8 cellular contexts compared by ENCODE assay signal in genomic region chr19:41746593-41747227, GRCh38. TPM values are rescaled to one million over a fixed set of nuclear protein-coding genes. Genes with fewer than 3 reads are reported as not detected.
A peak's percentile ranks its signal among the peaks of the same experiment; 100 is the strongest.
DNase-seq lines count a peak whose midpoint lies in the region; FAIRE-seq and TF ChIP-seq lines count a peak whose summit lies in the region.

No MANE protein-coding gene starts in this region.

- POLR2A ChIA-PET in A673 (lab: Charles Lee; ENCODE audit: low non-redundant PET): no interaction called here

- peak; percentile 94 for DNase-seq in A673 (ENCODE audit: low spot score)
- peak; percentile 35 for DNase-seq in GM12891 (ENCODE audit: insufficient read length, low spot score)
- DNase-seq in NCI-H2196 treated with DMSO at 0.1 percent for 48 hours (lab: John Stamatoyannopoulos, UW; ENCODE audit: unreplicated experiment): peak; percentile 62
- peak; percentile 38 for DNase-seq in activated CD4-positive, CD25-positive, alpha-beta regulatory T cell treated with anti-CD3 and anti-CD28 coated beads, Interleukin-2, amount 50 U/mL, for 72 hours
- DNase-seq in dermis blood vessel endothelial cell: peak; percentile 66
- peak; percentile 37 for DNase-seq in myocyte (ENCODE audit: low read depth)
- DNase-seq in urothelium cell line (ENCODE audit: low spot score): peak; percentile 65
- no peak for DNase-seq in GM19240 (ENCODE audit: insufficient read length, low spot score)

- BruUV-seq in A673 (replicated peaks; lab: Mats Ljungman, UMichigan): no TSS peak

- no peaks in the 10 kb centered on the region for H3K27me3 ChIP-seq in A673 (replicated peaks; ENCODE audit: insufficient read depth, low read depth, low read length, poor library complexity)

- no peak for TF ChIP-seq POLR2A in GM12891 (IDR thresholded peaks at IDR 0.05; ENCODE audit: low read depth, low read length)

- peak overlapping the region; percentile 96 for H3K27ac ChIP-seq in A673 (ENCODE audit: low read depth, low read length, poor library complexity, severe bottlenecking)

- no peaks in the 10 kb centered on the region for H3K36me3 ChIP-seq in A673 (ENCODE audit: insufficient read depth, low read length, poor library complexity, severe bottlenecking)

- FAIRE-seq in GM12891 (lab: Jason Lieb, UNC): peak; percentile 89
- peak; percentile 77 for FAIRE-seq in urothelium cell line (lab: Jason Lieb, UNC)

- CTCF ChIA-PET in A673 (lab: Charles Lee): interaction anchor here (1.0 to 3.5 kb wide), 6 partner anchors 19 to 176 kb away, joined by 3 to 21 read pairs (median 6); no protein-coding TSS in a partner anchor

- no peak overlapping the region for H3K4me3 ChIP-seq in A673 (ENCODE audit: low read depth, low read length, poor library complexity, severe bottlenecking)

- peak; percentile 87 for TF ChIP-seq CTCF in A673 (conservative IDR thresholded peaks at IDR 0.05; ENCODE audit: low read depth, low read length)

- no peaks in the 10 kb centered on the region for H3K9me3 ChIP-seq in A673 (ENCODE audit: low read depth, low read length, poor library complexity, severe bottlenecking)

- intact Hi-C loops in A673 (cut with micrococcal nuclease; ENCODE audit: unreplicated experiment): loop anchor here (1.0 to 10.0 kb wide), 6 partner anchors 39 to 1604 kb away; partner anchors contain the start of genes BCKDHA and EXOSC5

- peaks cover 62% of the 10 kb centered on the region for H3K4me1 ChIP-seq in A673 (ENCODE audit: insufficient read depth, low read length, poor library complexity, severe bottlenecking)

TF ChIP-seq in GM12891, 5 proteins besides CTCF, POLR2A, EP300 and RAD21:
- TF ChIP-seq TAF1 (IDR thresholded peaks at IDR 0.05; ENCODE audit: low read depth, low read length): no peak
- no peak for TF ChIP-seq POU2F2 (IDR thresholded peaks at IDR 0.05; ENCODE audit: low read depth, low read length)
- TF ChIP-seq POLR2AphosphoS5 (IDR thresholded peaks at IDR 0.05; ENCODE audit: low read depth, low read length): no peak
- no peak for TF ChIP-seq PAX5 (IDR thresholded peaks at IDR 0.05; ENCODE audit: insufficient read depth, low read length, severe bottlenecking)
- TF ChIP-seq SPI1 (IDR thresholded peaks at IDR 0.05; ENCODE audit: low read depth, low read length): no peak

RNA-seq across cellular contexts. Expression of gene CEACAM6, which starts 8.6 kb away (rescaled TPM):
- total RNA-seq in A673 (2021) (2.1 and 2.4 TPM in 2 replicates), dermis blood vessel endothelial cell (not detected in 2 replicates), myocyte (not detected in 2 replicates)
- not detected for polyA plus RNA-seq in GM12891 (2012; ENCODE audit: low read depth, missing spikeins)
- not detected for polyA plus RNA-seq in myocyte (2012)

RNA-seq across cellular contexts. Expression of gene CEACAM5, which starts 38.3 kb away (rescaled TPM):
- total RNA-seq in A673 (2021): 0.54 and 0.90 TPM in 2 replicates
- polyA plus RNA-seq in GM12891 (2012; ENCODE audit: low read depth, missing spikeins): not detected
- not detected in 2 replicates for total RNA-seq in dermis blood vessel endothelial cell
- total RNA-seq in myocyte: not detected in 2 replicates
- polyA plus RNA-seq in myocyte (2012): not detected

RNA-seq across cellular contexts. Expression of gene CEACAM3, which starts 49.7 kb away (rescaled TPM):
- total RNA-seq in A673 (2021): not detected in 2 replicates
- 0.18 TPM for polyA plus RNA-seq in GM12891 (2012; ENCODE audit: low read depth, missing spikeins)
- not detected in 2 replicates for total RNA-seq in dermis blood vessel endothelial cell
- total RNA-seq in myocyte: not detected in 2 replicates
- polyA plus RNA-seq in myocyte (2012): not detected

RNA-seq across cellular contexts. Expression of gene CEACAM7, which starts 58.6 kb away (rescaled TPM):
- total RNA-seq in A673 (2021) (0.43 and 0.44 TPM in 2 replicates), dermis blood vessel endothelial cell (0.17 TPM in 1 of 2 replicates, not detected in the other), myocyte (not detected in 2 replicates)
- not detected for polyA plus RNA-seq in GM12891 (2012; ENCODE audit: low read depth, missing spikeins)
- polyA plus RNA-seq in myocyte (2012): not detected
